In the genomic region with DNA sequence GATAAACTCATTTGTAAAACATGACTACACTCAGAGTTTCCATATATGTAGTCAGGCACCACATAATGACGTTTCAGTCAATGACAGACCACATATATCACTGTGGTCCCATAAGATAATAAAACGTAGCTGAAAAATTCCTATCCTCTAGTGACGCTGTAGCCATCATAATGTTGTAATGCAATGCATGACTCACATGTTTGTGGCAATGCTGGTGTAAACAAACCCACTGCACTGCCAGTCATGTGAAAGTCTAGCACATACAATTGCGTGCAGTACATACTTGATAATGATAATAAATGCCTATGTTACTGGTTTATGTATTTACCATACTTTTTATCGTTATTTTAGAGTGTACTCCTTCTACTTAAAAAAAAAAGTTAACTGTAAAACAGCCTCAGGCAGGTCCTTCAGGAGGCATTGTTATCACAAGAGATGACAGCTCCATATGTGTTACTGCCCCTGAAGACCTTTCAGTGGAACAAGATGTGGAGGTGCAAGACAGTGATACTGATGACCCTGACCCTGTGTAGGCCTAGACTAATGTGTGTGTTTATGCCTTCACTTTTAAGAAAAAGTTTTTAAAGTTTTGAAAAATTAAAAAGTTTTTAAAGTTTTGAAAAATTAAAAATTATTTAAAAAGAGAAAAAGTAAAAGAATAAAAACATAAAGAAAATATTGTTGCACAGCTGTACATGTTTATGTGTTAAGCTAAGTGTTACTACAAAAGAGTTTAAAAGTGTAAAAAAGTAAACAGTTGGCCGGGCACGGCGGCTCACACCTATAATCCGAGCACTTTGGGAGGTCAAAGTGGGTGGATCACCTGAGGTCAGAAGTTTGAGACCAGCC, we compare ENCODE assay signal across 8 cellular contexts. TPM values are rescaled to one million over a fixed set of nuclear protein-coding genes. Genes with fewer than 3 reads are reported as not detected.
DNase-seq lines count a peak whose midpoint lies in the region; ATAC-seq, FAIRE-seq and TF ChIP-seq lines count a peak whose summit lies in the region.

No MANE protein-coding gene starts in this region.

- no peaks in the 10 kb centered on the region for H3K4me1 ChIP-seq in RWPE2 (ENCODE audit: insufficient read depth, poor library complexity, severe bottlenecking)
- peaks cover 14 to 21% of the 10 kb centered on the region in 2 experiments for H3K4me1 ChIP-seq in K562 (replicated peaks in 1 of 2; ENCODE audit: control insufficient read depth in 2 of 2, insufficient read depth in 2 of 2, low read length in 2 of 2)
- peaks cover 6% of the 10 kb centered on the region for H3K4me1 ChIP-seq in osteoblast (ENCODE audit: insufficient read depth, low read length)
- H3K4me1 ChIP-seq in uterus: no peaks in the 10 kb centered on the region

- peaks cover 88% of the 10 kb centered on the region for H3K79me2 ChIP-seq in K562 (ENCODE audit: control insufficient read depth, insufficient read depth, low read length)
- peaks cover 49% of the 10 kb centered on the region for H3K79me2 ChIP-seq in osteoblast (ENCODE audit: insufficient read depth, low read length)

- DNase-seq in GM04503 (ENCODE audit: low read depth) (peak; percentile 81), RWPE2 (ENCODE audit: low spot score) (no peak), K562 (ENCODE audit: extremely low read depth in 1 of 4, low spot score in 3 of 4) (peak; percentile 41 to 91 (median 50)), osteoblast (ENCODE audit: insufficient read length, low spot score, missing footprints) (peak; percentile 47), NCI-H2107 treated with DMSO at 0.1 percent for 48 hours (lab: John Stamatoyannopoulos, UW; ENCODE audit: unreplicated experiment) (no peak), type B pancreatic cell (ENCODE audit: extremely low spot score, unreplicated experiment) (no peak), uterus (no peak)

- ATAC-seq in RWPE2 (ENCODE audit: low read depth): peak; percentile 65
- ATAC-seq in K562: peak; percentile 78
- no peak for ATAC-seq in GM21390 (IDR thresholded peaks at IDR 0.05; ENCODE audit: unreplicated experiment)

- peak in 1 of 2 experiments; percentile 5; a peak in 1 of 4 replicates for TF ChIP-seq RAD21 in K562 (CRISPR knock-in tag; conservative IDR thresholded peaks at IDR 0.05 in 1 of 2, IDR thresholded peaks at IDR 0.05 in 1 of 2)

- H3K27ac Mint-ChIP-seq in type B pancreatic cell: no peak overlapping the region

- no peaks in the 10 kb centered on the region for H3K27me3 ChIP-seq in RWPE2 (ENCODE audit: insufficient read depth, poor library complexity, severe bottlenecking)
- H3K27me3 ChIP-seq in K562 (ENCODE audit: control insufficient read depth in 2 of 2, insufficient read depth in 2 of 2, low read length in 2 of 2): no peaks in the 10 kb centered on the region
- H3K27me3 ChIP-seq in osteoblast (ENCODE audit: insufficient read depth, low read length): no peaks in the 10 kb centered on the region
- no peaks in the 10 kb centered on the region for H3K27me3 ChIP-seq in uterus

- CTCF ChIA-PET in K562 (lab: Yijun Ruan, JAX; ENCODE audit: low intra/inter-chr PET ratio): no interaction called here

- peak overlapping the region in 1 of 2 experiments; percentile 84; a peak in 2 of 4 replicates for H3K9ac ChIP-seq in K562 (ENCODE audit: insufficient read depth in 1 of 2, low read depth in 2 of 2, low read length in 2 of 2)

- no TSS peak for BruUV-seq in K562 (replicated peaks; lab: Mats Ljungman, UMichigan)

- TF ChIP-seq EP300 in K562 (IDR thresholded peaks at IDR 0.05; ENCODE audit: low read length): peak; percentile 72

- FAIRE-seq in K562 (lab: Jason Lieb, UNC): peak; percentile 92

- intact Hi-C loops in K562 (cut with micrococcal nuclease): no loop called here
- intact Hi-C loops in uterus (cut with DNase I; ENCODE audit: low total_unique reads): no loop called here

- TF ChIP-seq POLR2A in K562 (conservative IDR thresholded peaks at IDR 0.05) (peak; percentile 79), uterus (IDR thresholded peaks at IDR 0.05) (no peak)

- H3K27ac ChIP-seq in RWPE2 (ENCODE audit: poor library complexity, severe bottlenecking): no peak overlapping the region
- H3K27ac ChIP-seq in K562 (ENCODE audit: extremely low read depth, low read depth, low read length): peak overlapping the region; percentile 93
- H3K27ac ChIP-seq in osteoblast (ENCODE audit: low read depth, low read length): peak overlapping the region; percentile 85
- no peak overlapping the region for H3K27ac ChIP-seq in uterus

- H3K9me3 ChIP-seq in RWPE2 (ENCODE audit: severe bottlenecking): no peaks in the 10 kb centered on the region
- no peaks in the 10 kb centered on the region for H3K9me3 ChIP-seq in K562 (replicated peaks; ENCODE audit: control insufficient read depth, insufficient read depth, low read depth, low read length)
- H3K9me3 ChIP-seq in osteoblast (ENCODE audit: low read depth, low read length): no peaks in the 10 kb centered on the region
- H3K9me3 ChIP-seq in uterus: no peaks in the 10 kb centered on the region

- WGBS in K562 (ENCODE audit: insufficient coverage, low coverage, missing lambda C conversion rate): 3% methylated on average over 9 of the region's 9 CpGs

- no peak for TF ChIP-seq CTCF in RWPE2 (IDR thresholded peaks at IDR 0.05; ENCODE audit: poor library complexity, severe bottlenecking)
- no peak for TF ChIP-seq CTCF in K562 (IDR thresholded peaks at IDR 0.05 in 2 of 3, conservative IDR thresholded peaks at IDR 0.05 in 1 of 3; ENCODE audit: insufficient read depth in 2 of 3, low read depth in 1 of 3, low read length in 3 of 3)
- no peak for TF ChIP-seq CTCF in osteoblast (IDR thresholded peaks at IDR 0.05; ENCODE audit: extremely low read depth, low read depth, low read length)
- TF ChIP-seq CTCF in type B pancreatic cell (conservative IDR thresholded peaks at IDR 0.05): no peak
- no peak for TF ChIP-seq CTCF in uterus (IDR thresholded peaks at IDR 0.05)

- H3K36me3 Mint-ChIP-seq in type B pancreatic cell: no peaks in the 10 kb centered on the region

- H3K4me3 ChIP-seq in RWPE2 (ENCODE audit: severe bottlenecking): no peak overlapping the region
- H3K4me3 ChIP-seq in K562: no peak overlapping the region
- H3K4me3 ChIP-seq in osteoblast (ENCODE audit: insufficient read depth, low read length): no peak overlapping the region
- no peak overlapping the region for H3K4me3 ChIP-seq in uterus

- no peaks in the 10 kb centered on the region for H3K9me1 ChIP-seq in K562 (ENCODE audit: control insufficient read depth, insufficient read depth, low read length)

- H3K4me1 Mint-ChIP-seq in type B pancreatic cell (ENCODE audit: unreplicated experiment): peaks cover 4% of the 10 kb centered on the region

- H2AFZ ChIP-seq in K562 (ENCODE audit: low read depth, low read length) (no peak overlapping the region), osteoblast (ENCODE audit: low read length) (no peak overlapping the region)

- H3K9me3 Mint-ChIP-seq in type B pancreatic cell: no peaks in the 10 kb centered on the region

- in situ Hi-C loops in K562 (cut with MboI): no loop called here

- POLR2A ChIA-PET in K562 (lab: Yijun Ruan, JAX): interaction anchor here (0.5 to 5.2 kb wide), 13 partner anchors 8 to 245 kb away, joined by 3 to 41 read pairs (median 6); partner anchors contain the start of genes STAT5A and STAT5B

- no peak overlapping the region for H3K4me3 Mint-ChIP-seq in type B pancreatic cell

- H3K4me2 ChIP-seq in K562 (ENCODE audit: insufficient read depth, low read length): peak overlapping the region; percentile 74
- H3K4me2 ChIP-seq in osteoblast (ENCODE audit: insufficient read depth, low read length): no peak overlapping the region

- H3K36me3 ChIP-seq in RWPE2 (ENCODE audit: low read depth): no peaks in the 10 kb centered on the region
- H3K36me3 ChIP-seq in K562 (ENCODE audit: control insufficient read depth, insufficient read depth, low read length): peaks cover 45% of the 10 kb centered on the region
- no peaks in the 10 kb centered on the region for H3K36me3 ChIP-seq in osteoblast (ENCODE audit: insufficient read depth, low read length)
- no peaks in the 10 kb centered on the region for H3K36me3 ChIP-seq in uterus

- H4K20me1 ChIP-seq in K562 (replicated peaks; ENCODE audit: control insufficient read depth, insufficient read depth, low read length): no peaks in the 10 kb centered on the region
- H4K20me1 ChIP-seq in osteoblast (ENCODE audit: insufficient read depth, low read length): peaks cover 7% of the 10 kb centered on the region

- no peaks in the 10 kb centered on the region for H3K27me3 Mint-ChIP-seq in type B pancreatic cell

RNA-seq across cellular contexts. Expression of gene STAT5B, which starts 9.0 kb away (rescaled TPM):
- total RNA-seq in K562 (2011; cell fraction: chromatin; rRNA removed; ENCODE audit: low replicate concordance): 425 and 510 TPM in 2 replicates
- total RNA-seq in K562 (2011; cell fraction: nucleolus; rRNA removed): 258 and 266 TPM in 2 replicates
- total RNA-seq in K562 (2011; cell fraction: nucleoplasm; rRNA removed): 265 and 278 TPM in 2 replicates
- total RNA-seq in K562 (2014; rRNA removed) (92.4 and 113 TPM in 2 replicates), K562 (2014; rRNA removed; fragmentation: Illumina TruSeq; extraction: Trizol) (75.5 and 75.7 TPM in 2 replicates), K562 (2015; rRNA removed; fragmentation: Illumina TruSeq; extraction: Trizol) (63.5 and 65.2 TPM in 2 replicates), K562 (2021) (134 TPM in 2 replicates), osteoblast (22.8 and 23.6 TPM in 2 replicates), type B pancreatic cell (ENCODE audit: low replicate concordance) (22.0 and 42.3 TPM in 2 replicates), uterus (100 to 1,000 TPM in 3 of 4 donors, 10 to 100 TPM in 1; 72.1 to 187 (median 144) TPM)
- polyA plus RNA-seq in K562 (2011; rRNA removed) (147 and 176 TPM in 2 replicates), K562 (2014; fragmentation: Illumina TruSeq; extraction: Trizol) (117 and 130 TPM in 2 replicates), K562 (2014; fragmentation: Nextera tagmentation; extraction: Ambion mirVana) (10 to 100 TPM; 20.8 to 23.5 TPM), K562 (2014; rRNA removed) (109 and 124 TPM in 2 replicates)
- polyA plus RNA-seq in K562 (2011; cell fraction: cytosol; rRNA removed): 94.2 and 122 TPM in 2 replicates
- 190 and 298 TPM in 2 replicates for polyA plus RNA-seq in K562 (2011; cell fraction: nucleus; rRNA removed)
- 79.5 and 138 TPM in 2 replicates for polyA plus RNA-seq in K562 (2012)
- polyA minus RNA-seq in K562 (2011; rRNA and poly(A)+ RNA removed): 101 and 127 TPM in 2 replicates
- 79.7 and 81.7 TPM in 2 replicates for polyA minus RNA-seq in K562 (2011; cell fraction: cytosol; rRNA and poly(A)+ RNA removed)
- polyA minus RNA-seq in K562 (2011; cell fraction: nucleus; rRNA and poly(A)+ RNA removed): 54.4 and 60.3 TPM in 2 replicates

RNA-seq across cellular contexts. Expression of gene STAT5A, which starts 21.2 kb away (rescaled TPM):
- 251 and 757 TPM in 2 replicates for total RNA-seq in K562 (2011; cell fraction: chromatin; rRNA removed; ENCODE audit: low replicate concordance)
- 428 and 505 TPM in 2 replicates for total RNA-seq in K562 (2011; cell fraction: nucleolus; rRNA removed)
- total RNA-seq in K562 (2011; cell fraction: nucleoplasm; rRNA removed): 262 and 311 TPM in 2 replicates
- 391 and 467 TPM in 2 replicates for total RNA-seq in K562 (2014; rRNA removed)
- total RNA-seq in K562 (2014; rRNA removed; fragmentation: Illumina TruSeq; extraction: Trizol): 156 and 174 TPM in 2 replicates
- total RNA-seq in K562 (2015; rRNA removed; fragmentation: Illumina TruSeq; extraction: Trizol): 177 and 195 TPM in 2 replicates
- 377 and 414 TPM in 2 replicates for total RNA-seq in K562 (2021)
- polyA plus RNA-seq in K562 (2011; rRNA removed): 131 and 196 TPM in 2 replicates
- 76.7 and 247 TPM in 2 replicates for polyA plus RNA-seq in K562 (2011; cell fraction: cytosol; rRNA removed)
- 268 and 853 TPM in 2 replicates for polyA plus RNA-seq in K562 (2011; cell fraction: nucleus; rRNA removed)
- 303 and 408 TPM in 2 replicates for polyA plus RNA-seq in K562 (2012)
- 379 and 415 TPM in 2 replicates for polyA plus RNA-seq in K562 (2014; fragmentation: Illumina TruSeq; extraction: Trizol)
- 10 to 100 TPM; 79.9 to 81.8 TPM for polyA plus RNA-seq in K562 (2014; fragmentation: Nextera tagmentation; extraction: Ambion mirVana)
- 239 and 248 TPM in 2 replicates for polyA plus RNA-seq in K562 (2014; rRNA removed)
- polyA minus RNA-seq in K562 (2011; rRNA and poly(A)+ RNA removed): 114 and 250 TPM in 2 replicates
- polyA minus RNA-seq in K562 (2011; cell fraction: cytosol; rRNA and poly(A)+ RNA removed): 124 and 299 TPM in 2 replicates
- polyA minus RNA-seq in K562 (2011; cell fraction: nucleus; rRNA and poly(A)+ RNA removed): 105 and 217 TPM in 2 replicates
- total RNA-seq in osteoblast: 35.5 and 38.6 TPM in 2 replicates
- total RNA-seq in type B pancreatic cell (ENCODE audit: low replicate concordance): 1.6 and 2.0 TPM in 2 replicates
- total RNA-seq in uterus: 10 to 100 TPM; 30.7 to 69.2 (median 33.9) TPM

Comparison
In these comparisons a context has a peak if more than half of its experiments do, and no peak if none do; other contexts are left out.
1. DNase-seq: peak in GM04503 (single experiment), K562 (4 of 4) and osteoblast (single experiment); none in RWPE2 (single experiment), NCI-H2107 treated with DMSO at 0.1 percent for 48 hours (single experiment), type B pancreatic cell (single experiment) and uterus (0 of 2).
2. H3K27ac ChIP-seq: peak in K562 (single experiment) and osteoblast (single experiment); none in RWPE2 (single experiment) and uterus (0 of 2).
3. RNA of gene STAT5A, which starts 21.2 kb away (total RNA-seq): 156 to 757 TPM in K562, 35.5 to 38.6 TPM in osteoblast and 30.7 to 69.2 TPM in uterus; 1.6 to 2.0 TPM in type B pancreatic cell; every median in the first group is over 10 times any median in the second.